In the genomic region with DNA sequence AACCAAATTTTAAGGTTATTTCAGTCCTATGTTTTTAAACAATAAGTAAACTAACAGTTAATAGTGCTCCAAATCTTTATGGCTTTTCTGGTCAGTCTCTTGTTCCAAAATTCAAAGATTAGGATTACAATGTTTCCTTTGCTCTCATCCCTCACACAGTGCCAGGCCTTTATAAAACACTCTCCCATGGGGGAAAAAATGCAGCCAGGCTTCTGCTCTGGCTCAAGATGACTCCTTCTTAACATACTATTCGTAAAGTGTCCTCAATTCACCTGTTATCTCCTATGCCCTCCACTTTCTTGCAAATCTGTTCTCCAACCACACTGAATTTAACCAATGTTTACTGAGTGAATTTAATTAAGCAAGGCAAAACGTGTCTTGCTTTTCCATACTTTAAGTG, we compare ENCODE assay signal across 8 cellular contexts. TPM values are rescaled to one million over a fixed set of nuclear protein-coding genes. Genes with fewer than 3 reads are reported as not detected.
DNase-seq lines count a peak whose midpoint lies in the region; ATAC-seq, FAIRE-seq and TF ChIP-seq lines count a peak whose summit lies in the region.
"Had no signal": no experiment of that assay in that cellular context is flagged by ENCODE, and none has a peak within 500 bp of the region (broad histone marks: within the 10 kb centered on the region; RNA-seq: fewer than 3 reads in every experiment).

No MANE protein-coding gene starts in this region.

- peak overlapping the region in 1 of 2 donors; percentile 65 for H3K9ac ChIP-seq in liver (ENCODE audit: low read depth in 1 of 2, low read length in 2 of 2)

- H3K9me3 ChIP-seq in liver (ENCODE audit: control insufficient read depth in 4 of 4, low read length in 3 of 4) (no peaks in the 10 kb centered on the region), thymus (ENCODE audit: control insufficient read depth) (no peaks in the 10 kb centered on the region)

- WGBS in liver: 26% methylated on average over 2 of the region's 2 CpGs
- WGBS in thymus: 31% methylated on average over 2 of the region's 2 CpGs

- ATAC-seq in HG03108 (IDR thresholded peaks at IDR 0.05; ENCODE audit: unreplicated experiment) (no peak), esophagus mucosa (no peak)
- ATAC-seq: activated CD8-positive, alpha-beta T cell treated with anti-CD3 and anti-CD28 coated beads for 36 hours had no signal

- no peak for FAIRE-seq in GM19239 (lab: Jason Lieb, UNC)

- H3K36me3 ChIP-seq in liver (ENCODE audit: control insufficient read depth in 4 of 4, insufficient read depth in 3 of 4, low read depth in 1 of 4, low read length in 3 of 4) (peaks cover 0 to 2% (median 0%) of the 10 kb centered on the region in 4 donors), thymus (ENCODE audit: control insufficient read depth, insufficient read depth) (peaks cover 5% of the 10 kb centered on the region)

- H3K4me3 ChIP-seq in HL-60 (replicated peaks; ENCODE audit: insufficient read depth, low read length) (peak overlapping the region; percentile 69), astrocyte of the spinal cord (ENCODE audit: low read depth, low read length) (peak overlapping the region; percentile 63), liver (ENCODE audit: low read depth in 1 of 3, low read length in 3 of 3) (peak overlapping the region in 2 of 3 donors; percentile 81 to 92), thymus (ENCODE audit: low read length) (peak overlapping the region; percentile 92)

- H3K27ac ChIP-seq in HL-60 (replicated peaks): no peak overlapping the region; the same call in 1 of the 2 replicates
- H3K27ac ChIP-seq in liver (ENCODE audit: low read depth in 1 of 2, low read length in 2 of 2): no peak overlapping the region
- H3K27ac ChIP-seq in thymus (ENCODE audit: low read depth): no peak overlapping the region

- H3K27me3 ChIP-seq in HL-60 (ENCODE audit: insufficient read depth, poor library complexity, severe bottlenecking): no peaks in the 10 kb centered on the region
- H3K27me3 ChIP-seq in liver (ENCODE audit: control insufficient read depth in 4 of 4, insufficient read depth in 4 of 4, low read length in 3 of 4): no peaks in the 10 kb centered on the region
- H3K27me3 ChIP-seq in thymus (ENCODE audit: control insufficient read depth, insufficient read depth): no peaks in the 10 kb centered on the region

- DNase-seq in HL-60 (ENCODE audit: low read depth in 1 of 2, low spot score in 1 of 2) (no peak), astrocyte of the spinal cord (ENCODE audit: low read depth, low spot score) (peak; percentile 2), GM19239 (ENCODE audit: insufficient read length, low spot score) (no peak)

- no peak for TF ChIP-seq RAD21 in liver (IDR thresholded peaks at IDR 0.05)

- TF ChIP-seq CTCF in HL-60 (IDR thresholded peaks at IDR 0.05; ENCODE audit: insufficient read depth, low read length) (no peak), astrocyte of the spinal cord (IDR thresholded peaks at IDR 0.05; ENCODE audit: low read depth, low read length) (no peak), liver (IDR thresholded peaks at IDR 0.05; ENCODE audit: low read depth, low read length, missing input control) (no peak)

- H3K4me1 ChIP-seq in liver (ENCODE audit: control insufficient read depth in 4 of 4, insufficient read depth in 4 of 4, low read length in 3 of 4): peaks cover 0 to 17% (median 13%) of the 10 kb centered on the region in 4 donors
- H3K4me1 ChIP-seq in thymus (ENCODE audit: control insufficient read depth, insufficient read depth, low read length): peaks cover 14% of the 10 kb centered on the region

- in situ Hi-C loops in astrocyte of the spinal cord (cut with HindIII; ENCODE audit: low sequenced_read_pairs): no loop called here

TF ChIP-seq in liver, 16 proteins besides CTCF, POLR2A, EP300 and RAD21:
- no peak for TF ChIP-seq YY1 (IDR thresholded peaks at IDR 0.05)
- TF ChIP-seq FOXA2 (IDR thresholded peaks at IDR 0.05): no peak
- TF ChIP-seq RXRA (IDR thresholded peaks at IDR 0.05): no peak
- TF ChIP-seq GABPA (IDR thresholded peaks at IDR 0.05 in 1 of 2, conservative IDR thresholded peaks at IDR 0.05 in 1 of 2): no peak
- TF ChIP-seq, protein P1, sequence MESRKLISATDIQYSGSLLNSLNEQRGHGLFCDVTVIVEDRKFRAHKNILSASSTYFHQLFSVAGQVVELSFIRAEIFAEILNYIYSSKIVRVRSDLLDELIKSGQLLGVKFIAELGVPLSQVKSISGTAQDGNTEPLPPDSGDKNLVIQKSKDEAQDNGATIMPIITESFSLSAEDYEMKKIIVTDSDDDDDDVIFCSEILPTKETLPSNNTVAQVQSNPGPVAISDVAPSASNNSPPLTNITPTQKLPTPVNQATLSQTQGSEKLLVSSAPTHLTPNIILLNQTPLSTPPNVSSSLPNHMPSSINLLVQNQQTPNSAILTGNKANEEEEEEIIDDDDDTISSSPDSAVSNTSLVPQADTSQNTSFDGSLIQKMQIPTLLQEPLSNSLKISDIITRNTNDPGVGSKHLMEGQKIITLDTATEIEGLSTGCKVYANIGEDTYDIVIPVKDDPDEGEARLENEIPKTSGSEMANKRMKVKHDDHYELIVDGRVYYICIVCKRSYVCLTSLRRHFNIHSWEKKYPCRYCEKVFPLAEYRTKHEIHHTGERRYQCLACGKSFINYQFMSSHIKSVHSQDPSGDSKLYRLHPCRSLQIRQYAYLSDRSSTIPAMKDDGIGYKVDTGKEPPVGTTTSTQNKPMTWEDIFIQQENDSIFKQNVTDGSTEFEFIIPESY (IDR thresholded peaks at IDR 0.05): no peak
- no peak for TF ChIP-seq FOXA1 (IDR thresholded peaks at IDR 0.05)
- TF ChIP-seq, protein P2, sequence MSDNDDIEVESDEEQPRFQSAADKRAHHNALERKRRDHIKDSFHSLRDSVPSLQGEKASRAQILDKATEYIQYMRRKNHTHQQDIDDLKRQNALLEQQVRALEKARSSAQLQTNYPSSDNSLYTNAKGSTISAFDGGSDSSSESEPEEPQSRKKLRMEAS (IDR thresholded peaks at IDR 0.05): no peak
TF ChIP-seq in liver: peak in this region for 0.

RNA-seq across cellular contexts. Expression of a gene that starts 1.4 kb away (rescaled TPM):
- 10 to 100 TPM; 11.0 TPM for total RNA-seq in liver
- 1 to 10 TPM; 2.1 to 2.4 TPM for polyA plus RNA-seq in liver
- 21.3 TPM for polyA plus RNA-seq in thymus
- total RNA-seq in esophagus mucosa: 9.5 TPM
